Comparison of ENCODE assay signal across 10 cellular contexts in genomic region chr12:66149702-66150398, GRCh38. TPM values are rescaled to one million over a fixed set of nuclear protein-coding genes. Genes with fewer than 3 reads are reported as not detected.
A peak's percentile ranks its signal among the peaks of the same experiment; 100 is the strongest.
DNase-seq lines count a peak whose midpoint lies in the region; ATAC-seq and TF ChIP-seq lines count a peak whose summit lies in the region.
"Had no signal": no experiment of that assay in that cellular context is flagged by ENCODE, and none has a peak within 500 bp of the region (broad histone marks: within the 10 kb centered on the region; RNA-seq: fewer than 3 reads in every experiment).

No MANE protein-coding gene starts in this region.

- POLR2A ChIA-PET in naive thymus-derived CD4-positive, alpha-beta T cell (lab: Charles Lee): interaction anchor here (0.7 to 0.8 kb wide), 2 partner anchors 19 to 1118 kb away, joined by 3 to 4 read pairs; no protein-coding TSS in a partner anchor

- H3K27me3 Mint-ChIP-seq in endodermal cell (ENCODE audit: insufficient read depth): no peaks in the 10 kb centered on the region
- no peaks in the 10 kb centered on the region for H3K27me3 Mint-ChIP-seq in naive thymus-derived CD4-positive, alpha-beta T cell

- H3K36me3 ChIP-seq in endodermal cell (ENCODE audit: control insufficient read depth, insufficient read depth, low read length) (no peaks in the 10 kb centered on the region), Karpas-422 (ENCODE audit: insufficient read depth, low read length) (peaks cover 14% of the 10 kb centered on the region; the same call in 1 of the 2 replicates)
- peaks cover 11 to 33% (median 11%) of the 10 kb centered on the region in 3 experiments for H3K36me3 ChIP-seq in naive thymus-derived CD4-positive, alpha-beta T cell (ENCODE audit: control insufficient read depth in 2 of 3, insufficient read depth in 3 of 3, low read length in 3 of 3)

- peaks cover 32% of the 10 kb centered on the region for H3K79me2 ChIP-seq in Karpas-422 (ENCODE audit: low read length)

- H4K20me1 ChIP-seq in Karpas-422 (ENCODE audit: insufficient read depth, low read depth, low read length): no peaks in the 10 kb centered on the region

- no peak overlapping the region for H3K27ac Mint-ChIP-seq in endodermal cell
- peak overlapping the region in 1 of 9 donors; percentile 69 for H3K27ac Mint-ChIP-seq in naive thymus-derived CD4-positive, alpha-beta T cell

- no peak overlapping the region for H3K9ac ChIP-seq in endodermal cell (ENCODE audit: extremely low read depth, low read length, poor library complexity, severe bottlenecking)
- no peak overlapping the region for H3K9ac ChIP-seq in Karpas-422 (ENCODE audit: low read length)

- WGBS in endodermal cell (ENCODE audit: insufficient coverage in 1 of 2, insufficient read length in 1 of 2), 2 experiments: 95 to 98% methylated on average over 4 to 5 of the region's 5 CpGs

- no peak overlapping the region for H3K4me2 ChIP-seq in Karpas-422 (ENCODE audit: low read depth, low read length, poor library complexity, severe bottlenecking)

- H3K9me3 ChIP-seq in endodermal cell (ENCODE audit: control insufficient read depth, low read length): no peaks in the 10 kb centered on the region
- no peaks in the 10 kb centered on the region for H3K9me3 ChIP-seq in naive thymus-derived CD4-positive, alpha-beta T cell (ENCODE audit: control insufficient read depth in 2 of 3, low read length in 3 of 3)
- H3K9me3 ChIP-seq in Karpas-422 (ENCODE audit: low read length): no peaks in the 10 kb centered on the region

- H3K27me3 ChIP-seq in endodermal cell (ENCODE audit: control insufficient read depth, insufficient read depth, low read length, poor library complexity, severe bottlenecking) (no peaks in the 10 kb centered on the region), Karpas-422 (ENCODE audit: low read length) (no peaks in the 10 kb centered on the region)
- H3K27me3 ChIP-seq in naive thymus-derived CD4-positive, alpha-beta T cell (ENCODE audit: control insufficient read depth in 2 of 2, insufficient read depth in 2 of 2, low read length in 2 of 2): no peaks in the 10 kb centered on the region

- H3K4me1 ChIP-seq in endodermal cell (ENCODE audit: control insufficient read depth, insufficient read depth, low read length) (no peaks in the 10 kb centered on the region), Karpas-422 (ENCODE audit: low read length) (no peaks in the 10 kb centered on the region)
- peaks cover 0 to 2% of the 10 kb centered on the region in 2 donors for H3K4me1 ChIP-seq in naive thymus-derived CD4-positive, alpha-beta T cell (ENCODE audit: control insufficient read depth in 2 of 2, insufficient read depth in 2 of 2, low read length in 2 of 2)

- H3K4me3 ChIP-seq in endodermal cell (ENCODE audit: low read length) (no peak overlapping the region), coronary artery (no peak overlapping the region), Karpas-422 (ENCODE audit: low read length) (no peak overlapping the region)
- H3K4me3 ChIP-seq in naive thymus-derived CD4-positive, alpha-beta T cell (ENCODE audit: low read length): no peak overlapping the region

- ATAC-seq in naive thymus-derived CD4-positive, alpha-beta T cell: peak; percentile 57

- no peaks in the 10 kb centered on the region for H3K9me2 ChIP-seq in Karpas-422 (replicated peaks; ENCODE audit: insufficient read depth, low read length)

- intact Hi-C loops in naive thymus-derived CD4-positive, alpha-beta T cell (cut with micrococcal nuclease): loop anchor here (5.0 kb wide), 2 partner anchors 117 to 542 kb away; no protein-coding TSS in a partner anchor

- no peak overlapping the region for H2AFZ ChIP-seq in Karpas-422 (ENCODE audit: low read length)

- H3K4me1 Mint-ChIP-seq in endodermal cell: peaks cover 2% of the 10 kb centered on the region
- H3K4me1 Mint-ChIP-seq in naive thymus-derived CD4-positive, alpha-beta T cell: peaks cover 8 to 45% (median 32%) of the 10 kb centered on the region in 7 donors

- DNase-seq in NOMO-1 (lab: John Stamatoyannopoulos, UW; ENCODE audit: unreplicated experiment in 2 of 2) (peak; percentile 75 to 90), endodermal cell (peak; percentile 55), foreskin melanocyte (no peak), coronary artery (ENCODE audit: low spot score) (no peak), Karpas-422 (no peak)
- DNase-seq in naive thymus-derived CD4-positive, alpha-beta T cell: no peak
- DNase-seq in activated naive CD4-positive, alpha-beta T cell (lab: John Stamatoyannopoulos, UW): no peak
- DNase-seq: retina, SHP77 had no signal

- H3K27ac ChIP-seq in endodermal cell (ENCODE audit: low read depth, low read length) (no peak overlapping the region), coronary artery (peak overlapping the region in 1 of 2 donors; percentile 15), Karpas-422 (ENCODE audit: low read length) (no peak overlapping the region)
- no peak overlapping the region for H3K27ac ChIP-seq in naive thymus-derived CD4-positive, alpha-beta T cell (ENCODE audit: low read depth, low read length)

- no peaks in the 10 kb centered on the region for H3K9me3 Mint-ChIP-seq in endodermal cell
- no peaks in the 10 kb centered on the region for H3K9me3 Mint-ChIP-seq in naive thymus-derived CD4-positive, alpha-beta T cell

- CTCF ChIA-PET in naive thymus-derived CD4-positive, alpha-beta T cell (lab: Charles Lee): interaction anchor here (0.6 kb wide), 1 partner anchor 8 kb away, joined by 4 read pairs; no protein-coding TSS in a partner anchor

- TF ChIP-seq CTCF in GM12872 (IDR thresholded peaks at IDR 0.05; ENCODE audit: insufficient read depth, low read depth, low read length) (peak; percentile 11; the same call in 1 of the 3 replicates), endodermal cell (conservative IDR thresholded peaks at IDR 0.05) (peak; percentile 62), coronary artery (IDR thresholded peaks at IDR 0.05) (no peak)

- peaks cover 2% of the 10 kb centered on the region for H3K36me3 Mint-ChIP-seq in endodermal cell (ENCODE audit: low read depth)
- peaks cover 5 to 23% (median 10%) of the 10 kb centered on the region in 5 donors for H3K36me3 Mint-ChIP-seq in naive thymus-derived CD4-positive, alpha-beta T cell

- H3K4me3 Mint-ChIP-seq in endodermal cell: no peak overlapping the region
- no peak overlapping the region for H3K4me3 Mint-ChIP-seq in naive thymus-derived CD4-positive, alpha-beta T cell

RNA-seq across cellular contexts. Expression of gene LLPH, which starts 19.3 kb away (rescaled TPM):
- total RNA-seq in endodermal cell: 10 to 100 TPM; 16.5 to 25.7 TPM
- polyA plus RNA-seq in endodermal cell (2013, experiment 1 of 2): 18.4 TPM
- polyA plus RNA-seq in endodermal cell (2013, experiment 2 of 2): 20.4 TPM
- total RNA-seq in naive thymus-derived CD4-positive, alpha-beta T cell: 10 to 100 TPM; 14.7 to 29.1 (median 28.4) TPM
- polyA plus RNA-seq in naive thymus-derived CD4-positive, alpha-beta T cell: 10 to 100 TPM; 28.1 to 31.1 TPM
- 5.6 and 15.3 TPM in 2 replicates for total RNA-seq in Karpas-422 (2014; rRNA removed; shearing (Covaris generic); ENCODE audit: low replicate concordance)

RNA-seq across cellular contexts. Expression of gene TMBIM4, which starts 19.9 kb away (rescaled TPM):
- 10 to 100 TPM; 18.7 to 21.9 TPM for total RNA-seq in endodermal cell
- polyA plus RNA-seq in endodermal cell (2013, experiment 1 of 2): 65.3 TPM
- 46.0 TPM for polyA plus RNA-seq in endodermal cell (2013, experiment 2 of 2)
- 10 to 100 TPM; 38.6 to 88.0 (median 79.8) TPM for total RNA-seq in naive thymus-derived CD4-positive, alpha-beta T cell
- 100 to 1,000 TPM; 218 to 374 TPM for polyA plus RNA-seq in naive thymus-derived CD4-positive, alpha-beta T cell
- total RNA-seq in Karpas-422 (2014; rRNA removed; shearing (Covaris generic); ENCODE audit: low replicate concordance): 36.1 and 151 TPM in 2 replicates

RNA-seq across cellular contexts. Expression of gene IRAK3, which starts 39.2 kb away (rescaled TPM):
- under 1 TPM; 0.27 to 0.59 TPM for total RNA-seq in endodermal cell
- polyA plus RNA-seq in endodermal cell (2013, experiment 1 of 2): 0.36 TPM
- 0.37 TPM for polyA plus RNA-seq in endodermal cell (2013, experiment 2 of 2)
- total RNA-seq in naive thymus-derived CD4-positive, alpha-beta T cell: 10 to 100 TPM in 1 of 5 experiments, 1 to 10 TPM in 2, under 1 TPM in 2; 0.19 to 28.8 (median 1.9) TPM
- not detected for polyA plus RNA-seq in naive thymus-derived CD4-positive, alpha-beta T cell
- not detected in 2 replicates for total RNA-seq in Karpas-422 (2014; rRNA removed; shearing (Covaris generic); ENCODE audit: low replicate concordance)

Comparison
In these comparisons a context has a peak if more than half of its experiments do, and no peak if none do; other contexts are left out.
1. DNase-seq: peak in NOMO-1 (2 of 2) and endodermal cell (single experiment); none in naive thymus-derived CD4-positive, alpha-beta T cell (0 of 9), activated naive CD4-positive, alpha-beta T cell (0 of 4), foreskin melanocyte (single experiment), coronary artery (single experiment) and Karpas-422 (single experiment).